Comparison of ENCODE assay signal across 23 cellular contexts in the genomic region with DNA sequence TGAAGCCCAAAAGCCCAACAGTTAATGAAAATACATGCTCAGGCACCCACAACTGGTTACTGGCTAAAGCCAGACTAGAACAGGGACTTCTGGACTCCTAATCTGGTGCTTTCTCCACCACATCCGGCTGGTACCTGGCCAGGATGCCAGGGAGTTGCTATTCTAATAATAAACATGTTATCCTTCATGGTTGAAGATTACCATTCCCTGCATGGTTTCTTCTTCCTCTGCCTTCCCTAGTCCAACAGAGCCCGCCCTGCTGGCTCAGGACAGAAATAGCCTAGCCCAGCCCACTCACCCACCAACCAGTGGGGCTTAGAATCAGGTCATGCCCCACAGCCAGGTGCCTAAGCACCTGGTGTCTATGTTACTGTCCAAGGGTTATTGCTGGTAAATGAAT. TPM values are rescaled to one million over a fixed set of nuclear protein-coding genes. Genes with fewer than 3 reads are reported as not detected.
DNase-seq lines count a peak whose midpoint lies in the region; ATAC-seq and TF ChIP-seq lines count a peak whose summit lies in the region.
"Had no signal": no experiment of that assay in that cellular context is flagged by ENCODE, and none has a peak within 500 bp of the region (broad histone marks: within the 10 kb centered on the region; RNA-seq: fewer than 3 reads in every experiment).

No MANE protein-coding gene starts in this region.

- intact Hi-C loops in heart right ventricle (cut with DNase I): loop anchor here in 2 of 10 donors (10.0 kb wide), 1 partner anchor 111 kb away; no protein-coding TSS in a partner anchor
- intact Hi-C loops in Right ventricle myocardium inferior (cut with DNase I): no loop called here

- H3K36me3 ChIP-seq in heart right ventricle: no peaks in the 10 kb centered on the region
- H3K36me3 ChIP-seq in stomach smooth muscle (ENCODE audit: control insufficient read depth in 2 of 2, insufficient read depth in 2 of 2, low read length in 2 of 2): no peaks in the 10 kb centered on the region
- H3K36me3 ChIP-seq in SK-N-SH (replicated peaks in 1 of 2; ENCODE audit: control insufficient read depth in 1 of 2, insufficient read depth in 2 of 2, low read length in 1 of 2): no peaks in the 10 kb centered on the region
- H3K36me3 ChIP-seq: brain microvascular endothelial cell, colonic mucosa, neutrophil, suprapubic skin, vagina had no signal

- 45 to 61% methylated on average over 2 of the region's 2 CpGs for WGBS in heart right ventricle, 2 donors
- 97% methylated on average over 2 of the region's 2 CpGs for WGBS in SK-N-SH (ENCODE audit: low lambda C conversion rate)

- H3K4me2 ChIP-seq in SK-N-SH: no peak overlapping the region

- peak; percentile 25 to 40 for DNase-seq in heart right ventricle
- DNase-seq in Right ventricle myocardium inferior (ENCODE audit: missing footprints): no peak
- peak; percentile 43 for DNase-seq in kidney glomerular epithelial cell (lab: John Stamatoyannopoulos, UW)
- DNase-seq in epidermal melanocyte (ENCODE audit: insufficient read length, low spot score): no peak
- DNase-seq in SK-N-SH: no peak
- no peak for DNase-seq in hippocampal formation (lab: John Stamatoyannopoulos, UW)
- DNase-seq: activated CD4-positive, alpha-beta T cell treated with anti-CD3 and anti-CD28 coated beads for 1 hour; activated gamma-delta T cell treated with Interleukin-2 at 50 U/mL for 16 hours; activated T-cell treated with anti-CD3 and anti-CD28 coated beads, Interleukin-2, amount 50 U/mL, for 1 hour; CD4-positive, CD25-positive, alpha-beta regulatory T cell; colonic mucosa; endodermal cell; GDM1; KG1; mucosa of descending colon; NCI-H187 treated with DMSO at 0.1 percent for 48 hours; NCI-H82 had no signal

- CTCF ChIA-PET in SK-N-SH (lab: Yijun Ruan, JAX): interaction anchor here (0.7 to 2.9 kb wide), 6 partner anchors 8 to 202 kb away, joined by 3 to 14 read pairs (median 4); no protein-coding TSS in a partner anchor

- H3K9me3 ChIP-seq in heart right ventricle (no peaks in the 10 kb centered on the region), stomach smooth muscle (ENCODE audit: control insufficient read depth in 2 of 2, low read length in 2 of 2) (no peaks in the 10 kb centered on the region), SK-N-SH (no peaks in the 10 kb centered on the region)
- H3K9me3 ChIP-seq: colonic mucosa, mucosa of descending colon, neutrophil, suprapubic skin, vagina had no signal

- H3K27me3 ChIP-seq in heart right ventricle: no peaks in the 10 kb centered on the region
- H3K27me3 ChIP-seq in stomach smooth muscle (ENCODE audit: control insufficient read depth in 1 of 2, insufficient read depth in 2 of 2, low read length in 2 of 2): no peaks in the 10 kb centered on the region
- H3K27me3 ChIP-seq in SK-N-SH (ENCODE audit: insufficient read depth): no peaks in the 10 kb centered on the region
- H3K27me3 ChIP-seq: brain microvascular endothelial cell, colonic mucosa, neutrophil, suprapubic skin, vagina had no signal

- peak overlapping the region in 6 of 10 donors; percentile 35 to 78 (median 70) for H3K27ac ChIP-seq in heart right ventricle
- H3K27ac ChIP-seq in VCaP: peak overlapping the region; percentile 63
- H3K27ac ChIP-seq in stomach smooth muscle (ENCODE audit: low read length): peak overlapping the region; percentile 71
- H3K27ac ChIP-seq in SK-N-SH (ENCODE audit: low read depth in 2 of 2, low read length in 1 of 2): no peak overlapping the region
- H3K27ac ChIP-seq: brain microvascular endothelial cell, colonic mucosa, neutrophil, suprapubic skin had no signal

- H3K9ac ChIP-seq in stomach smooth muscle (ENCODE audit: low read length in 2 of 2) (no peak overlapping the region), SK-N-SH (no peak overlapping the region)

- H3F3A ChIP-seq in SK-N-SH (replicated peaks; ENCODE audit: insufficient read depth): no peaks in the 10 kb centered on the region

- H3K4me3 ChIP-seq in heart right ventricle (no peak overlapping the region), stomach smooth muscle (ENCODE audit: low read length in 2 of 2) (peak overlapping the region in 1 of 2 donors; percentile 15), SK-N-SH (ENCODE audit: low read depth in 2 of 2, low read length in 1 of 2) (no peak overlapping the region)
- H3K4me3 ChIP-seq: colonic mucosa, mucosa of descending colon, suprapubic skin had no signal

- no peak overlapping the region for H2AFZ ChIP-seq in SK-N-SH (ENCODE audit: low read depth)

- H3K4me1 ChIP-seq in heart right ventricle (peaks cover 0 to 47% (median 28%) of the 10 kb centered on the region in 9 donors), stomach smooth muscle (ENCODE audit: control insufficient read depth, insufficient read depth, low read length) (peaks cover 52% of the 10 kb centered on the region), SK-N-SH (ENCODE audit: control insufficient read depth in 1 of 2, insufficient read depth in 2 of 2, low read depth in 1 of 2, low read length in 1 of 2) (peaks cover 4 to 12% of the 10 kb centered on the region in 2 experiments; a peak in 2 of 4 replicates)
- H3K4me1 ChIP-seq: colonic mucosa had no signal

- no peaks in the 10 kb centered on the region for H3K9me2 ChIP-seq in SK-N-SH

- no peaks in the 10 kb centered on the region for H4K20me1 ChIP-seq in SK-N-SH (ENCODE audit: insufficient read depth)

- no peak for TF ChIP-seq EP300 in SK-N-SH (IDR thresholded peaks at IDR 0.05; ENCODE audit: borderline replicate concordance in 1 of 2, low read depth in 1 of 2, low read length in 1 of 2)

- POLR2A ChIA-PET in SK-N-SH (lab: Yijun Ruan, JAX): no interaction called here

- no peak for TF ChIP-seq CTCF in heart right ventricle (IDR thresholded peaks at IDR 0.05)
- TF ChIP-seq CTCF in VCaP (conservative IDR thresholded peaks at IDR 0.05): no peak
- TF ChIP-seq CTCF in SK-N-SH (IDR thresholded peaks at IDR 0.05): no peak

- peak; percentile 11 to 86 (median 70) for ATAC-seq in heart right ventricle
- ATAC-seq in Right ventricle myocardium inferior: no peak
- ATAC-seq: mucosa of descending colon had no signal

- no peak for TF ChIP-seq RAD21 in SK-N-SH (IDR thresholded peaks at IDR 0.05; ENCODE audit: low read length)

- no peaks in the 10 kb centered on the region for H3K79me2 ChIP-seq in SK-N-SH (ENCODE audit: insufficient read depth)

TF ChIP-seq in SK-N-SH, 30 proteins besides CTCF, POLR2A, EP300 and RAD21 (continues in another document):
- no peak for TF ChIP-seq FOXJ3 (CRISPR knock-in tag; IDR thresholded peaks at IDR 0.05)
- no peak for TF ChIP-seq NFIC (IDR thresholded peaks at IDR 0.05; ENCODE audit: borderline replicate concordance)
- TF ChIP-seq GABPA (IDR thresholded peaks at IDR 0.05; ENCODE audit: low read depth): no peak
- TF ChIP-seq FOXM1 (IDR thresholded peaks at IDR 0.05; ENCODE audit: low read depth): no peak
- TF ChIP-seq POLR2AphosphoS5 (IDR thresholded peaks at IDR 0.05; ENCODE audit: low read depth, low read length): no peak
- no peak for TF ChIP-seq RFX5 (IDR thresholded peaks at IDR 0.05; ENCODE audit: low read length)
- no peak for TF ChIP-seq GATA2 (CRISPR knock-in tag; IDR thresholded peaks at IDR 0.05)
- TF ChIP-seq, protein P1, sequence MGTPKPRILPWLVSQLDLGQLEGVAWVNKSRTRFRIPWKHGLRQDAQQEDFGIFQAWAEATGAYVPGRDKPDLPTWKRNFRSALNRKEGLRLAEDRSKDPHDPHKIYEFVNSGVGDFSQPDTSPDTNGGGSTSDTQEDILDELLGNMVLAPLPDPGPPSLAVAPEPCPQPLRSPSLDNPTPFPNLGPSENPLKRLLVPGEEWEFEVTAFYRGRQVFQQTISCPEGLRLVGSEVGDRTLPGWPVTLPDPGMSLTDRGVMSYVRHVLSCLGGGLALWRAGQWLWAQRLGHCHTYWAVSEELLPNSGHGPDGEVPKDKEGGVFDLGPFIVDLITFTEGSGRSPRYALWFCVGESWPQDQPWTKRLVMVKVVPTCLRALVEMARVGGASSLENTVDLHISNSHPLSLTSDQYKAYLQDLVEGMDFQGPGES (IDR thresholded peaks at IDR 0.05; ENCODE audit: low read depth, low read length): no peak
- no peak for TF ChIP-seq TEAD4 (IDR thresholded peaks at IDR 0.05; ENCODE audit: borderline replicate concordance, insufficient read depth)
- no peak for TF ChIP-seq NRF1 (IDR thresholded peaks at IDR 0.05; ENCODE audit: low read depth, low read length)
- no peak for TF ChIP-seq FOSL2 (IDR thresholded peaks at IDR 0.05; ENCODE audit: borderline replicate concordance, low read depth)
- no peak for TF ChIP-seq SMC3 (IDR thresholded peaks at IDR 0.05; ENCODE audit: low read depth, low read length)
- no peak for TF ChIP-seq PBX3 (IDR thresholded peaks at IDR 0.05)

RNA-seq across cellular contexts. Expression of gene SOCS5, which starts 35.5 kb away (rescaled TPM):
- total RNA-seq in heart right ventricle: 10 to 100 TPM; 17.8 to 25.5 (median 20.3) TPM
- polyA plus RNA-seq in heart right ventricle: 10 to 100 TPM in 1 of 2 donors, 1 to 10 TPM in 1; 9.4 to 14.2 TPM
- 18.2 TPM for total RNA-seq in Right ventricle myocardium inferior
- 23.1 and 29.0 TPM in 2 replicates for polyA plus RNA-seq in SK-N-SH (2012; rRNA removed)
- polyA plus RNA-seq in SK-N-SH (2012; cell fraction: cytosol; rRNA removed): 33.1 and 33.3 TPM in 2 replicates
- 17.6 and 28.6 TPM in 2 replicates for polyA plus RNA-seq in SK-N-SH (2012; cell fraction: nucleus; rRNA removed)

RNA-seq across cellular contexts. Expression of gene CRIPT, which starts 46.6 kb away (rescaled TPM):
- total RNA-seq in heart right ventricle: 10 to 100 TPM; 18.3 to 22.0 (median 20.2) TPM
- polyA plus RNA-seq in heart right ventricle: 10 to 100 TPM; 12.4 to 18.0 TPM
- 19.8 TPM for total RNA-seq in Right ventricle myocardium inferior
- polyA plus RNA-seq in SK-N-SH (2012; rRNA removed): 6.9 and 7.2 TPM in 2 replicates
- polyA plus RNA-seq in SK-N-SH (2012; cell fraction: cytosol; rRNA removed): 11.5 and 17.7 TPM in 2 replicates
- polyA plus RNA-seq in SK-N-SH (2012; cell fraction: nucleus; rRNA removed): 1.7 and 3.7 TPM in 2 replicates

RNA-seq across cellular contexts. Expression of gene PIGF, which starts 46.8 kb away (rescaled TPM):
- total RNA-seq in heart right ventricle (10 to 100 TPM in 6 of 10 donors, 1 to 10 TPM in 4; 7.5 to 13.7 (median 10.1) TPM), Right ventricle myocardium inferior (10.5 TPM)
- polyA plus RNA-seq in heart right ventricle (10 to 100 TPM in 1 of 2 donors, 1 to 10 TPM in 1; 8.3 to 12.3 TPM), SK-N-SH (2012; rRNA removed) (38.0 and 55.2 TPM in 2 replicates)
- 52.3 and 60.7 TPM in 2 replicates for polyA plus RNA-seq in SK-N-SH (2012; cell fraction: cytosol; rRNA removed)
- 34.9 and 58.4 TPM in 2 replicates for polyA plus RNA-seq in SK-N-SH (2012; cell fraction: nucleus; rRNA removed)

Comparison
In these comparisons a context has a peak if more than half of its experiments do, and no peak if none do; other contexts are left out.
1. DNase-seq: peak in heart right ventricle (2 of 2) and kidney glomerular epithelial cell (single experiment); none in Right ventricle myocardium inferior (single experiment), epidermal melanocyte (single experiment), SK-N-SH (single experiment) and hippocampal formation (0 of 2).
2. H3K27ac ChIP-seq: peak in heart right ventricle (6 of 10), VCaP (single experiment) and stomach smooth muscle (single experiment); none in SK-N-SH (0 of 2).